8 cellular contexts compared by ENCODE assay signal in genomic region chr17:16991349-16992009, GRCh38. TPM values are rescaled to one million over a fixed set of nuclear protein-coding genes. Genes with fewer than 3 reads are reported as not detected.
DNase-seq lines count a peak whose midpoint lies in the region; ATAC-seq and TF ChIP-seq lines count a peak whose summit lies in the region.

No MANE protein-coding gene starts in this region.

- CTCF ChIA-PET in CD4-positive, alpha-beta T cell (lab: Charles Lee) = interaction anchor here (0.6 to 1.2 kb wide), 8 partner anchors 69 to 656 kb away, joined by 3 to 5 read pairs (median 3); no protein-coding TSS in a partner anchor

- no peaks in the 10 kb centered on the region for H3K9me3 Mint-ChIP-seq in CD4-positive, alpha-beta T cell
- no peaks in the 10 kb centered on the region for H3K9me3 Mint-ChIP-seq in activated T-helper 2 cell treated with anti-CD3 and anti-CD28 coated beads, Interferon-gamma antibody, Interleukin-2, Interleukin-4, amounts not matched to agents 10 μg/mL and 5 μg/mL and 100 μg/mL, durations not matched to agents 14 hours and 24 hours and 36 hours

- H3K36me3 ChIP-seq in RWPE2 (ENCODE audit: low read depth) (no peaks in the 10 kb centered on the region), suprapubic skin (no peaks in the 10 kb centered on the region)

- DNase-seq in CD4-positive, alpha-beta T cell = peak; percentile 73 to 86 (median 76)
- DNase-seq in HL-60 (ENCODE audit: low read depth in 1 of 2, low spot score in 1 of 2) (peak in 1 of 2 experiments; percentile 45), RWPE2 (ENCODE audit: low spot score) (no peak), fibroblast of villous mesenchyme (ENCODE audit: low read depth) (peak; percentile 72), nucleus accumbens (lab: John Stamatoyannopoulos, UW) (peak in 50 of 56 donors; percentile 17 to 90 (median 59)), suprapubic skin (ENCODE audit: low spot score in 2 of 2) (peak; percentile 87 to 90)
- peak; percentile 68 for DNase-seq in activated T-helper 2 cell treated with anti-CD3 and anti-CD28 coated beads, Interferon-gamma antibody, Interleukin-2, Interleukin-4, amounts not matched to agents 10 μg/mL and 5 μg/mL and 100 μg/mL, durations not matched to agents 14 hours and 24 hours and 36 hours (ENCODE audit: low spot score)

- H3K4me1 Mint-ChIP-seq in CD4-positive, alpha-beta T cell (ENCODE audit: low read depth) = peaks cover 44% of the 10 kb centered on the region
- H3K4me1 Mint-ChIP-seq in activated T-helper 2 cell treated with anti-CD3 and anti-CD28 coated beads, Interferon-gamma antibody, Interleukin-2, Interleukin-4, amounts not matched to agents 10 μg/mL and 5 μg/mL and 100 μg/mL, durations not matched to agents 14 hours and 24 hours and 36 hours (ENCODE audit: low read depth) = peaks cover 31% of the 10 kb centered on the region

- WGBS in suprapubic skin = 20% methylated on average over 6 of the region's 16 CpGs

- peak overlapping the region; percentile 79 for H3K27ac Mint-ChIP-seq in CD4-positive, alpha-beta T cell
- no peak overlapping the region for H3K27ac Mint-ChIP-seq in activated T-helper 2 cell treated with anti-CD3 and anti-CD28 coated beads, Interferon-gamma antibody, Interleukin-2, Interleukin-4, amounts not matched to agents 10 μg/mL and 5 μg/mL and 100 μg/mL, durations not matched to agents 14 hours and 24 hours and 36 hours

- H3K9me3 ChIP-seq in CD4-positive, alpha-beta T cell (ENCODE audit: control insufficient read depth, low read length) = no peaks in the 10 kb centered on the region
- H3K9me3 ChIP-seq in RWPE2 (ENCODE audit: severe bottlenecking) (no peaks in the 10 kb centered on the region), suprapubic skin (no peaks in the 10 kb centered on the region)

- H3K36me3 Mint-ChIP-seq in CD4-positive, alpha-beta T cell (ENCODE audit: low read depth) = no peaks in the 10 kb centered on the region
- no peaks in the 10 kb centered on the region for H3K36me3 Mint-ChIP-seq in activated T-helper 2 cell treated with anti-CD3 and anti-CD28 coated beads, Interferon-gamma antibody, Interleukin-2, Interleukin-4, amounts not matched to agents 10 μg/mL and 5 μg/mL and 100 μg/mL, durations not matched to agents 14 hours and 24 hours and 36 hours (ENCODE audit: low read depth)

- H3K4me1 ChIP-seq in RWPE2 (ENCODE audit: insufficient read depth, poor library complexity, severe bottlenecking) (no peaks in the 10 kb centered on the region), suprapubic skin (peaks cover 11% of the 10 kb centered on the region)

- intact Hi-C loops in CD4-positive, alpha-beta T cell (cut with DNase I, micrococcal nuclease) = loop anchor here in 1 of 2 experiments (1.0 to 2.0 kb wide), 2 partner anchors 69 to 454 kb away; no protein-coding TSS in a partner anchor
- intact Hi-C loops in activated T-helper 2 cell treated with anti-CD3 and anti-CD28 coated beads, Interferon-gamma antibody, Interleukin-2, Interleukin-4, amounts not matched to agents 10 μg/mL and 5 μg/mL and 100 μg/mL, durations not matched to agents 14 hours and 24 hours and 36 hours (cut with micrococcal nuclease) = no loop called here

- no peak overlapping the region for H3K4me3 ChIP-seq in HL-60 (replicated peaks; ENCODE audit: insufficient read depth, low read length)
- H3K4me3 ChIP-seq in RWPE2 (ENCODE audit: severe bottlenecking) = no peak overlapping the region
- no peak overlapping the region for H3K4me3 ChIP-seq in fibroblast of villous mesenchyme (ENCODE audit: low read depth, low read length)
- H3K4me3 ChIP-seq in suprapubic skin = no peak overlapping the region

- no peak overlapping the region for H3K27ac ChIP-seq in CD4-positive, alpha-beta T cell (ENCODE audit: low read depth, low read length)
- H3K27ac ChIP-seq in HL-60 (replicated peaks) (no peak overlapping the region), RWPE2 (ENCODE audit: poor library complexity, severe bottlenecking) (no peak overlapping the region), suprapubic skin (no peak overlapping the region)

- peak; percentile 73 for TF ChIP-seq CTCF in CD4-positive, alpha-beta T cell (IDR thresholded peaks at IDR 0.05)
- TF ChIP-seq CTCF in HL-60 (IDR thresholded peaks at IDR 0.05; ENCODE audit: insufficient read depth, low read length) = peak; percentile 22
- peak; percentile 70 for TF ChIP-seq CTCF in RWPE2 (IDR thresholded peaks at IDR 0.05; ENCODE audit: poor library complexity, severe bottlenecking)
- TF ChIP-seq CTCF in fibroblast of villous mesenchyme (IDR thresholded peaks at IDR 0.05; ENCODE audit: insufficient read depth, low read depth, low read length) = peak; percentile 82
- peak; percentile 66 to 83 for TF ChIP-seq CTCF in suprapubic skin (IDR thresholded peaks at IDR 0.05)

- TF ChIP-seq POLR2A in suprapubic skin (IDR thresholded peaks at IDR 0.05) = no peak

- H3K4me3 Mint-ChIP-seq in CD4-positive, alpha-beta T cell = peak overlapping the region; percentile 54
- no peak overlapping the region for H3K4me3 Mint-ChIP-seq in activated T-helper 2 cell treated with anti-CD3 and anti-CD28 coated beads, Interferon-gamma antibody, Interleukin-2, Interleukin-4, amounts not matched to agents 10 μg/mL and 5 μg/mL and 100 μg/mL, durations not matched to agents 14 hours and 24 hours and 36 hours (ENCODE audit: low read depth)

- H3K27me3 ChIP-seq in CD4-positive, alpha-beta T cell (ENCODE audit: control insufficient read depth, insufficient read depth, low read length) = no peaks in the 10 kb centered on the region
- no peaks in the 10 kb centered on the region for H3K27me3 ChIP-seq in HL-60 (ENCODE audit: insufficient read depth, poor library complexity, severe bottlenecking)
- H3K27me3 ChIP-seq in RWPE2 (ENCODE audit: insufficient read depth, poor library complexity, severe bottlenecking) = no peaks in the 10 kb centered on the region
- no peaks in the 10 kb centered on the region for H3K27me3 ChIP-seq in suprapubic skin

- TF ChIP-seq EP300 in suprapubic skin (IDR thresholded peaks at IDR 0.05) = no peak

- no peaks in the 10 kb centered on the region for H3K27me3 Mint-ChIP-seq in CD4-positive, alpha-beta T cell
- peaks cover 14% of the 10 kb centered on the region for H3K27me3 Mint-ChIP-seq in activated T-helper 2 cell treated with anti-CD3 and anti-CD28 coated beads, Interferon-gamma antibody, Interleukin-2, Interleukin-4, amounts not matched to agents 10 μg/mL and 5 μg/mL and 100 μg/mL, durations not matched to agents 14 hours and 24 hours and 36 hours (ENCODE audit: low read depth)

- POLR2A ChIA-PET in CD4-positive, alpha-beta T cell (lab: Charles Lee) = no interaction called here

- ATAC-seq in CD4-positive, alpha-beta T cell (ENCODE audit: poor library complexity) = peak; percentile 53
- ATAC-seq in RWPE2 (ENCODE audit: low read depth) = peak; percentile 54
- no peak for ATAC-seq in GM21360 (IDR thresholded peaks at IDR 0.05; ENCODE audit: unreplicated experiment)

RNA-seq across cellular contexts. Expression of gene TNFRSF13B, which starts 19.6 kb away (rescaled TPM):
- total RNA-seq in CD4-positive, alpha-beta T cell = not detected
- 0.14 TPM in 1 of 2 replicates, not detected in the other for total RNA-seq in activated T-helper 2 cell treated with anti-CD3 and anti-CD28 coated beads, Interferon-gamma antibody, Interleukin-2, Interleukin-4, amounts not matched to agents 10 μg/mL and 5 μg/mL and 100 μg/mL, durations not matched to agents 14 hours and 24 hours and 36 hours
- total RNA-seq in fibroblast of villous mesenchyme = not detected in 2 replicates
- 1 to 10 TPM in 1 of 4 donors, not detected in 3; 3.8 TPM for total RNA-seq in suprapubic skin

RNA-seq across cellular contexts. Expression of gene MPRIP, which starts 50.8 kb away (rescaled TPM):
- total RNA-seq in CD4-positive, alpha-beta T cell = 100 to 1,000 TPM; 176 to 188 TPM
- 141 and 144 TPM in 2 replicates for total RNA-seq in activated T-helper 2 cell treated with anti-CD3 and anti-CD28 coated beads, Interferon-gamma antibody, Interleukin-2, Interleukin-4, amounts not matched to agents 10 μg/mL and 5 μg/mL and 100 μg/mL, durations not matched to agents 14 hours and 24 hours and 36 hours
- total RNA-seq in fibroblast of villous mesenchyme (157 and 178 TPM in 2 replicates), suprapubic skin (100 to 1,000 TPM; 122 to 207 (median 145) TPM)

Comparison
In these comparisons a context has a peak if more than half of its experiments do, and no peak if none do; other contexts are left out.
1. CTCF ChIP-seq: peak in every context shown above with its lines; median percentile 82 in fibroblast of villous mesenchyme; 74 in suprapubic skin; 73 in CD4-positive, alpha-beta T cell; 70 in RWPE2; 22 in HL-60.